Comparison of ENCODE assay signal across 25 cellular contexts in the genomic region with DNA sequence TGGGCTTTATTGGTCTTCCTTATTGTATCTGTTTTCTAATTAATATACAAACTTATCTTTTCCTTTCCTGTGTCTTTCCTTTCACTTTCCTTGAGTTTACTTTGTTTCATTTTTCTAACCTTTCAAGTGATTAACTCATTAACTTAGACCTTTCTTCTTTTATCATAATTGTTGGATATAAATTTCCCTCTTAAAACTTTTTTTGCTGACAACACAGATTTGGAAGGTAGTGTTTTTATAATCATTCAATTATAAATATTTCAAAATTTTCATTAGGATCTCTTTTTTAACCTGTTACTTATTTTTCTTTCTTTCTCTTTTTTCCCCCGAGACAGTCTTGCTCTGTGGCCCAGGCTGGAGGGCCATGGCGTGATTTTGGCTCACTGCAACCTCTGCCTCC.
"Had no signal": no experiment of that assay in that cellular context is flagged by ENCODE, and none has a peak within 500 bp of the region (broad histone marks: within the 10 kb centered on the region; RNA-seq: fewer than 3 reads in every experiment).

No MANE protein-coding gene starts in this region.

- H3K36me3 Mint-ChIP-seq: immature natural killer cell; natural killer cell treated with Interleukin-12 subunit alpha and Interleukin-12 subunit beta and Interleukin-15 and Interleukin-18, amount 100 ng/mL, for 72 hours; stimulated activated effector memory CD8-positive, alpha-beta T cell treated with anti-CD3 and anti-CD28 coated beads, Interleukin-12 subunit alpha, Interleukin-12 subunit beta, amount 100 ng/mL, for 72 hours had no signal

- H3K4me3 Mint-ChIP-seq: immature natural killer cell; naive thymus-derived CD4-positive, alpha-beta T cell; natural killer cell treated with Interleukin-12 subunit alpha and Interleukin-12 subunit beta and Interleukin-15 and Interleukin-18, amount 100 ng/mL, for 72 hours; stimulated activated effector memory CD8-positive, alpha-beta T cell treated with anti-CD3 and anti-CD28 coated beads, Interleukin-12 subunit alpha, Interleukin-12 subunit beta, amount 100 ng/mL, for 72 hours; stimulated activated naive CD8-positive, alpha-beta T cell treated with anti-CD3 and anti-CD28 coated beads, Interleukin-15, Interleukin-2, amounts not matched to agents 100 ng/mL and 50 ng/mL, for 24 hours had no signal

- H3K36me3 ChIP-seq: left ventricle myocardium inferior, ovary, prostate gland, sigmoid colon, spleen, suprapubic skin, thoracic aorta, tibial artery, uterus had no signal

- H3K9me3 ChIP-seq: mucosa of descending colon, ovary, prostate gland, sigmoid colon, suprapubic skin, thoracic aorta, uterus had no signal

- DNase-seq: hippocampal formation; immature natural killer cell; left ventricle myocardium inferior; mesendoderm; midbrain; mucosa of descending colon; naive thymus-derived CD4-positive, alpha-beta T cell; ovary; retina; right cardiac atrium; sigmoid colon; small intestine; spleen; stimulated activated CD4-positive, alpha-beta T cell treated with anti-CD3 and anti-CD28 coated beads, Interleukin-4, amount 100 ng/mL, for 24 hours; stimulated activated naive CD4-positive, alpha-beta T cell; tibial artery; uterus had no signal

- H3K4me1 ChIP-seq: left ventricle myocardium inferior, prostate gland, sigmoid colon, spleen, tibial artery, uterus had no signal

- H3K27ac Mint-ChIP-seq: immature natural killer cell; natural killer cell treated with Interleukin-12 subunit alpha and Interleukin-12 subunit beta and Interleukin-15 and Interleukin-18, amount 100 ng/mL, for 72 hours; stimulated activated effector memory CD8-positive, alpha-beta T cell treated with anti-CD3 and anti-CD28 coated beads, Interleukin-12 subunit alpha, Interleukin-12 subunit beta, amount 100 ng/mL, for 72 hours; stimulated activated naive CD8-positive, alpha-beta T cell treated with anti-CD3 and anti-CD28 coated beads, Interleukin-15, Interleukin-2, amounts not matched to agents 100 ng/mL and 50 ng/mL, for 24 hours had no signal

- H3K4me1 Mint-ChIP-seq: immature natural killer cell; stimulated activated effector memory CD8-positive, alpha-beta T cell treated with anti-CD3 and anti-CD28 coated beads, Interleukin-12 subunit alpha, Interleukin-12 subunit beta, amount 100 ng/mL, for 72 hours had no signal

- H3K4me3 ChIP-seq: left ventricle myocardium inferior, lung, mucosa of descending colon, ovary, prostate gland, sigmoid colon, spleen, suprapubic skin, thoracic aorta, tibial artery, uterus had no signal

- H3K9me3 Mint-ChIP-seq: natural killer cell treated with Interleukin-12 subunit alpha and Interleukin-12 subunit beta and Interleukin-15 and Interleukin-18, amount 100 ng/mL, for 72 hours; stimulated activated effector memory CD8-positive, alpha-beta T cell treated with anti-CD3 and anti-CD28 coated beads, Interleukin-12 subunit alpha, Interleukin-12 subunit beta, amount 100 ng/mL, for 72 hours; stimulated activated naive CD8-positive, alpha-beta T cell treated with anti-CD3 and anti-CD28 coated beads, Interleukin-15, Interleukin-2, amounts not matched to agents 100 ng/mL and 50 ng/mL, for 24 hours had no signal

- H3K27me3 Mint-ChIP-seq: stimulated activated naive CD8-positive, alpha-beta T cell treated with anti-CD3 and anti-CD28 coated beads, Interleukin-15, Interleukin-2, amounts not matched to agents 100 ng/mL and 50 ng/mL, for 24 hours had no signal

- H3K27ac ChIP-seq: left ventricle myocardium inferior, ovary, prostate gland, sigmoid colon, spleen, suprapubic skin, thoracic aorta, tibial artery, uterus had no signal

- H3K27me3 ChIP-seq: ovary, uterus had no signal

- ATAC-seq: mucosa of descending colon; naive thymus-derived CD4-positive, alpha-beta T cell; natural killer cell treated with Interleukin-12 subunit alpha and Interleukin-12 subunit beta and Interleukin-15 and Interleukin-18, amount 100 ng/mL, for 72 hours; right cardiac atrium; stimulated activated effector memory CD8-positive, alpha-beta T cell treated with anti-CD3 and anti-CD28 coated beads, Interleukin-12 subunit alpha, Interleukin-12 subunit beta, amount 100 ng/mL, for 72 hours had no signal

- FAIRE-seq: islet of Langerhans, small intestine had no signal
